ENCODE assay signal across 16 cellular contexts in genomic region chr14:45361727-45362126, GRCh38.
DNase-seq lines count a peak whose midpoint lies in the region; FAIRE-seq and TF ChIP-seq lines count a peak whose summit lies in the region.
"Had no signal": no experiment of that assay in that cellular context is flagged by ENCODE, and none has a peak within 500 bp of the region (broad histone marks: within the 10 kb centered on the region; RNA-seq: fewer than 3 reads in every experiment).

No MANE protein-coding gene starts in this region.

- DNase-seq in ELR (ENCODE audit: low read depth): peak; percentile 40
- DNase-seq in bronchial epithelial cell (ENCODE audit: low read depth): peak; percentile 56
- DNase-seq in urothelium cell line (ENCODE audit: low spot score): no peak
- no peak for DNase-seq in Caco-2
- DNase-seq in chondrocyte (ENCODE audit: low spot score): no peak
- DNase-seq in DMS53 treated with DMSO at 0.1 percent for 48 hours (lab: John Stamatoyannopoulos, UW; ENCODE audit: unreplicated experiment): no peak
- DNase-seq: CD8-positive, alpha-beta T cell; DMS 273 treated with DMSO at 0.1 percent for 48 hours; DMS53; GF-D8; H9 had no signal

- no peaks in the 10 kb centered on the region for H3K9me3 Mint-ChIP-seq in Caco-2 (ENCODE audit: unreplicated experiment)
- no peaks in the 10 kb centered on the region for H3K9me3 Mint-ChIP-seq in chondrocyte (ENCODE audit: low read depth)
- H3K9me3 Mint-ChIP-seq: CD8-positive, alpha-beta T cell; H9 had no signal

- no peak for FAIRE-seq in bronchial epithelial cell (lab: Jason Lieb, UNC)
- FAIRE-seq in urothelium cell line (lab: Jason Lieb, UNC): peak; percentile 83
- FAIRE-seq: H1, K562 had no signal

- H3K27ac Mint-ChIP-seq in Caco-2 (ENCODE audit: unreplicated experiment) (no peak overlapping the region), chondrocyte (ENCODE audit: unreplicated experiment) (no peak overlapping the region)
- H3K27ac Mint-ChIP-seq: B cell; CD8-positive, alpha-beta T cell had no signal

- POLR2A ChIA-PET in Caco-2 (lab: Charles Lee): no interaction called here

- intact Hi-C loops in Caco-2 (cut with micrococcal nuclease; ENCODE audit: unreplicated experiment): no loop called here

- H3K27me3 Mint-ChIP-seq in Caco-2 (ENCODE audit: insufficient read depth, unreplicated experiment): peaks cover 6% of the 10 kb centered on the region
- H3K27me3 Mint-ChIP-seq in chondrocyte (ENCODE audit: low read depth): peaks cover 8% of the 10 kb centered on the region
- H3K27me3 Mint-ChIP-seq: B cell had no signal

- H3K36me3 ChIP-seq in bronchial epithelial cell (ENCODE audit: control insufficient read depth, insufficient read depth, low read length) (no peaks in the 10 kb centered on the region), Caco-2 (ENCODE audit: control insufficient read depth, insufficient read depth, low read length) (no peaks in the 10 kb centered on the region)
- H3K36me3 ChIP-seq: BLaER1 treated with 17β-estradiol and CSF1 and Interleukin-3, amounts not matched to agents 10 nM and 100 nM had no signal

- TF ChIP-seq EP300 in Ishikawa (IDR thresholded peaks at IDR 0.05; ENCODE audit: borderline replicate concordance): no peak

- H3K4me1 Mint-ChIP-seq in Caco-2 (ENCODE audit: low read depth, unreplicated experiment): no peaks in the 10 kb centered on the region
- no peaks in the 10 kb centered on the region for H3K4me1 Mint-ChIP-seq in chondrocyte (ENCODE audit: low read depth)
- H3K4me1 Mint-ChIP-seq: B cell had no signal

- no peaks in the 10 kb centered on the region for H3K4me1 ChIP-seq in Caco-2

- H3K27me3 ChIP-seq in bronchial epithelial cell (ENCODE audit: control insufficient read depth, insufficient read depth, low read length): no peaks in the 10 kb centered on the region
- H3K27me3 ChIP-seq in Caco-2 (replicated peaks; ENCODE audit: control insufficient read depth, insufficient read depth, low read length): no peaks in the 10 kb centered on the region
- H3K27me3 ChIP-seq: BLaER1 treated with 17β-estradiol and CSF1 and Interleukin-3, amounts not matched to agents 10 nM and 100 nM had no signal

- H3K4me3 Mint-ChIP-seq in Caco-2 (ENCODE audit: unreplicated experiment) (no peak overlapping the region), chondrocyte (ENCODE audit: unreplicated experiment) (no peak overlapping the region)
- H3K4me3 Mint-ChIP-seq: B cell; CD8-positive, alpha-beta T cell; H9 had no signal

- no peak for TF ChIP-seq RAD21 in Ishikawa (IDR thresholded peaks at IDR 0.05; ENCODE audit: low read depth)

- no TSS peak for BruUV-seq in Caco-2 (replicated peaks; lab: Mats Ljungman, UMichigan)

- H3K36me3 Mint-ChIP-seq in Caco-2 (ENCODE audit: insufficient read depth, unreplicated experiment) (no peaks in the 10 kb centered on the region), chondrocyte (ENCODE audit: low read depth) (no peaks in the 10 kb centered on the region)
- H3K36me3 Mint-ChIP-seq: CD8-positive, alpha-beta T cell had no signal

- no peaks in the 10 kb centered on the region for H3K9me3 ChIP-seq in Caco-2
- H3K9me3 ChIP-seq: BLaER1 treated with 17β-estradiol and CSF1 and Interleukin-3, amounts not matched to agents 10 nM and 100 nM had no signal

- CTCF ChIA-PET in Caco-2 (lab: Charles Lee): no interaction called here

- H3K4me3 ChIP-seq in bronchial epithelial cell (ENCODE audit: low read depth, low read length): no peak overlapping the region
- H3K4me3 ChIP-seq in Caco-2 (ENCODE audit: low read depth, low read length): no peak overlapping the region
- H3K4me3 ChIP-seq: BLaER1 treated with 17β-estradiol and CSF1 and Interleukin-3, amounts not matched to agents 10 nM and 100 nM; K562 had no signal

- no peak for TF ChIP-seq CTCF in bronchial epithelial cell (IDR thresholded peaks at IDR 0.05; ENCODE audit: insufficient read depth, low read length, severe bottlenecking)
- no peak for TF ChIP-seq CTCF in Caco-2 (IDR thresholded peaks at IDR 0.05; ENCODE audit: insufficient read depth in 1 of 2, low read depth in 1 of 2, low read length in 1 of 2, severe bottlenecking in 1 of 2, unreplicated experiment in 1 of 2)
- TF ChIP-seq CTCF in chondrocyte (IDR thresholded peaks at IDR 0.05): no peak

TF ChIP-seq in Ishikawa, 13 proteins besides CTCF, POLR2A, EP300 and RAD21:
- TF ChIP-seq CEBPB (IDR thresholded peaks at IDR 0.05) (0 out of 2 replicates have a peak, but pooled peaks have one; percentile 13), CREB1 (IDR thresholded peaks at IDR 0.05; ENCODE audit: low read depth) (no peak), EGR1 (IDR thresholded peaks at IDR 0.05) (no peak), TAF1 (IDR thresholded peaks at IDR 0.05; ENCODE audit: low read depth) (no peak)

Comparison
In these comparisons a context has a peak if more than half of its experiments do, and no peak if none do; other contexts are left out.
1. DNase-seq: peak in ELR (single experiment) and bronchial epithelial cell (single experiment); none in urothelium cell line (single experiment), Caco-2 (0 of 2), chondrocyte (single experiment) and DMS53 treated with DMSO at 0.1 percent for 48 hours (single experiment).